ENCODE assay signal across 15 cellular contexts in genomic region chr1:162677607-162678371, GRCh38. TPM values are rescaled to one million over a fixed set of nuclear protein-coding genes. Genes with fewer than 3 reads are reported as not detected.
DNase-seq lines count a peak whose midpoint lies in the region; ATAC-seq and TF ChIP-seq lines count a peak whose summit lies in the region.
"Had no signal": no experiment of that assay in that cellular context is flagged by ENCODE, and none has a peak within 500 bp of the region (broad histone marks: within the 10 kb centered on the region; RNA-seq: fewer than 3 reads in every experiment).

No MANE protein-coding gene starts in this region.

- no peak overlapping the region for H3K18ac ChIP-seq in mesenchymal stem cell (ENCODE audit: low read depth in 1 of 2, low read length in 2 of 2)

- ATAC-seq in right cardiac atrium (no peak), Right ventricle myocardium inferior (no peak), SK-N-SH treated with all-trans-retinoic acid at 6 μM for 48 hours (peak; percentile 25; the same call in 2 of the 3 replicates), HG03565 (IDR thresholded peaks at IDR 0.05; ENCODE audit: unreplicated experiment) (no peak)
- ATAC-seq: stimulated activated naive CD8-positive, alpha-beta T cell treated with anti-CD3 and anti-CD28 coated beads, Interleukin-15, amount 100 ng/mL, for 72 hours had no signal

- H4K8ac ChIP-seq in mesenchymal stem cell (ENCODE audit: low read length): no peak overlapping the region

- H3K4me3 ChIP-seq in right cardiac atrium (ENCODE audit: low read length) (no peak overlapping the region), mesenchymal stem cell (ENCODE audit: insufficient read depth in 1 of 2, low read depth in 1 of 2, low read length in 2 of 2) (peak overlapping the region in 1 of 2 experiments; percentile 52)
- H3K4me3 ChIP-seq: neural progenitor cell, SJSA1 had no signal

- H3K4me2 ChIP-seq in mesenchymal stem cell (ENCODE audit: low read length, poor library complexity, severe bottlenecking): no peak overlapping the region
- H3K4me2 ChIP-seq: neural progenitor cell had no signal

- no peak overlapping the region for H2BK120ac ChIP-seq in mesenchymal stem cell (ENCODE audit: low read depth, low read length)

- H3K4me1 ChIP-seq in right cardiac atrium (ENCODE audit: control insufficient read depth, insufficient read depth, low read length) (peaks cover 8% of the 10 kb centered on the region), mesenchymal stem cell (ENCODE audit: control insufficient read depth, insufficient read depth, low read depth, low read length) (peaks cover 16% of the 10 kb centered on the region)

- no peak overlapping the region for H2BK12ac ChIP-seq in mesenchymal stem cell (ENCODE audit: low read length in 2 of 2)

- H2AFZ ChIP-seq in mesenchymal stem cell (ENCODE audit: low read depth, low read length): no peak overlapping the region
- H2AFZ ChIP-seq: neural progenitor cell had no signal

- intact Hi-C loops in right cardiac atrium (cut with DNase I) (loop anchor here in 1 of 4 donors (5.0 kb wide), 1 partner anchor 45 kb away; the partner anchor contains the start of gene DDR2), Right ventricle myocardium inferior (cut with DNase I) (no loop called here)

- no peaks in the 10 kb centered on the region for H3K9me3 ChIP-seq in right cardiac atrium (ENCODE audit: control insufficient read depth, low read length)
- H3K9me3 ChIP-seq in mesenchymal stem cell (ENCODE audit: control insufficient read depth, low read length): peaks cover 7% of the 10 kb centered on the region
- H3K9me3 ChIP-seq: SJSA1 had no signal

- no peak overlapping the region for H4K91ac ChIP-seq in mesenchymal stem cell (ENCODE audit: low read length)

- no peak overlapping the region for H3K4ac ChIP-seq in mesenchymal stem cell (ENCODE audit: low read depth in 1 of 2, low read length in 2 of 2)

- WGBS in right cardiac atrium: 79% methylated on average over 4 of the region's 4 CpGs
- 86% methylated on average over 3 of the region's 4 CpGs for WGBS in mesenchymal stem cell

- H3K36me3 ChIP-seq in mesenchymal stem cell (ENCODE audit: control insufficient read depth in 1 of 2, insufficient read depth in 2 of 2, low read depth in 1 of 2, low read length in 2 of 2): peaks cover 0 to 28% of the 10 kb centered on the region in 2 experiments
- H3K36me3 ChIP-seq: neural progenitor cell had no signal

- H2BK15ac ChIP-seq in mesenchymal stem cell (ENCODE audit: low read depth, poor library complexity, severe bottlenecking): no peak overlapping the region

- H3K27ac ChIP-seq in right cardiac atrium (ENCODE audit: low read length): peak overlapping the region; percentile 43
- no peak overlapping the region for H3K27ac ChIP-seq in mesenchymal stem cell (ENCODE audit: low read length, poor library complexity, severe bottlenecking)
- H3K27ac ChIP-seq: neural progenitor cell, SJSA1 had no signal

- DNase-seq in right cardiac atrium (no peak), Right ventricle myocardium inferior (ENCODE audit: missing footprints) (no peak), mesenchymal stem cell (no peak), DMS153 (lab: John Stamatoyannopoulos, UW) (no peak), A172 (ENCODE audit: low spot score) (no peak)
- no peak for DNase-seq in stimulated activated CD4-positive, alpha-beta T cell treated with anti-CD3 and anti-CD28 coated beads, Interleukin-1b, Interleukin-23, amount 100 ng/mL, for 48 hours
- DNase-seq: activated CD4-positive, alpha-beta T cell treated with anti-CD3 and anti-CD28 coated beads, Interleukin-2, amount 10 ng/mL, durations not matched to agents 7 days and 5 days; caudate nucleus; NCI-H1105; NCI-H2171; stimulated activated naive CD8-positive, alpha-beta T cell treated with anti-CD3 and anti-CD28 coated beads, Interleukin-15, amount 100 ng/mL, for 72 hours had no signal

- no peak overlapping the region for H3K23ac ChIP-seq in mesenchymal stem cell (ENCODE audit: low read length in 2 of 2)

- H3K14ac ChIP-seq in mesenchymal stem cell (ENCODE audit: low read length in 2 of 2): no peak overlapping the region

- peaks cover 16% of the 10 kb centered on the region for H3K79me1 ChIP-seq in mesenchymal stem cell (replicated peaks; ENCODE audit: low read length, poor library complexity, severe bottlenecking)

- peak overlapping the region; percentile 70 for H2AK5ac ChIP-seq in mesenchymal stem cell (ENCODE audit: low read length, severe bottlenecking)

- no peak overlapping the region for H2BK5ac ChIP-seq in mesenchymal stem cell (ENCODE audit: low read depth, low read length, poor library complexity, severe bottlenecking)

- H3K27me3 ChIP-seq in right cardiac atrium (ENCODE audit: control insufficient read depth, insufficient read depth): no peaks in the 10 kb centered on the region
- H3K27me3 ChIP-seq in mesenchymal stem cell (ENCODE audit: control insufficient read depth in 1 of 2, insufficient read depth in 1 of 2, low read length in 2 of 2): no peaks in the 10 kb centered on the region
- H3K27me3 ChIP-seq: neural progenitor cell, SJSA1 had no signal

- peak overlapping the region; percentile 73 for H3K9ac ChIP-seq in mesenchymal stem cell (ENCODE audit: low read length)
- H3K9ac ChIP-seq: neural progenitor cell had no signal

TF ChIP-seq in SK-N-SH treated with all-trans-retinoic acid at 6 μM for 48 hours, 23 proteins besides CTCF, POLR2A, EP300 and RAD21:
- no peak for TF ChIP-seq ESRRG (CRISPR knock-in tag; IDR thresholded peaks at IDR 0.05)
- no peak for TF ChIP-seq GLIS3 (CRISPR knock-in tag; IDR thresholded peaks at IDR 0.05)
- TF ChIP-seq ARNTL (CRISPR knock-in tag; IDR thresholded peaks at IDR 0.05; ENCODE audit: borderline replicate concordance, low read depth): no peak
- TF ChIP-seq ZC3H10 (CRISPR knock-in tag; IDR thresholded peaks at IDR 0.05): no peak
- no peak for TF ChIP-seq OSR1 (CRISPR knock-in tag; IDR thresholded peaks at IDR 0.05)
- TF ChIP-seq TOX (CRISPR knock-in tag; IDR thresholded peaks at IDR 0.05; ENCODE audit: borderline replicate concordance): no peak
- no peak for TF ChIP-seq BACH2 (CRISPR knock-in tag; IDR thresholded peaks at IDR 0.05; ENCODE audit: borderline replicate concordance)
- no peak for TF ChIP-seq PPARA (CRISPR knock-in tag; IDR thresholded peaks at IDR 0.05; ENCODE audit: borderline replicate concordance)
- TF ChIP-seq ZFP30 (CRISPR knock-in tag; IDR thresholded peaks at IDR 0.05): no peak
- no peak for TF ChIP-seq ZNF565 (CRISPR knock-in tag; conservative IDR thresholded peaks at IDR 0.05; ENCODE audit: low read depth)
- TF ChIP-seq ZNF8 (CRISPR knock-in tag; IDR thresholded peaks at IDR 0.05): no peak
- TF ChIP-seq ZFP3 (CRISPR knock-in tag; IDR thresholded peaks at IDR 0.05): no peak
- TF ChIP-seq CSRNP3 (CRISPR knock-in tag; IDR thresholded peaks at IDR 0.05): no peak
- no peak for TF ChIP-seq ZNF70 (CRISPR knock-in tag; IDR thresholded peaks at IDR 0.05)
TF ChIP-seq in SK-N-SH treated with all-trans-retinoic acid at 6 μM for 48 hours: peak in this region for 0.

RNA-seq across cellular contexts. Expression of gene DDR2, which starts 45.5 kb away (rescaled TPM):
- total RNA-seq in right cardiac atrium: 10 to 100 TPM; 57.7 to 82.1 (median 67.4) TPM
- polyA plus RNA-seq in right cardiac atrium: 12.8 TPM
- 34.4 TPM for total RNA-seq in Right ventricle myocardium inferior
- 25.2 TPM for polyA plus RNA-seq in mesenchymal stem cell (2013, experiment 1 of 2)
- 23.9 TPM for polyA plus RNA-seq in mesenchymal stem cell (2013, experiment 2 of 2)
- total RNA-seq in A172 (2014; rRNA removed; shearing (Covaris generic)): 73.0 and 84.2 TPM in 2 replicates
